In genomic region chr15:60696523-60696859, GRCh38 we compare ENCODE assay signal across 16 cellular contexts.
"Had no signal": no experiment of that assay in that cellular context is flagged by ENCODE, and none has a peak within 500 bp of the region (broad histone marks: within the 10 kb centered on the region; RNA-seq: fewer than 3 reads in every experiment).

No MANE protein-coding gene starts in this region.

- H3K4me3 ChIP-seq: prostate gland had no signal

- H3K9me3 Mint-ChIP-seq: activated naive CD8-positive, alpha-beta T cell treated with anti-CD3 and anti-CD28 coated beads, Interleukin-2, amount 10 ng/mL, durations not matched to agents 7 days and 5 days had no signal

- DNase-seq: activated CD4-positive, alpha-beta T cell treated with anti-CD3 and anti-CD28 coated beads for 48 hours; activated CD8-positive, alpha-beta memory T cell treated with anti-CD3 and anti-CD28 coated beads, Interleukin-2, amount 10 ng/mL, durations not matched to agents 7 days and 5 days; activated naive CD8-positive, alpha-beta T cell treated with anti-CD3 and anti-CD28 coated beads, Interleukin-2, amount 10 ng/mL, durations not matched to agents 7 days and 5 days; aorta; cerebellar nuclear complex; effector CD8-positive, alpha-beta T cell; foreskin fibroblast; hypothalamus; kidney; left ventricle myocardium superior; mesenchymal stem cell; SHP77; SK-N-SH; T-helper 1 cell; WERI-Rb-1 had no signal

- H3K9me3 ChIP-seq: prostate gland, SK-N-SH had no signal

- H3K27ac Mint-ChIP-seq: activated naive CD8-positive, alpha-beta T cell treated with anti-CD3 and anti-CD28 coated beads, Interleukin-2, amount 10 ng/mL, durations not matched to agents 7 days and 5 days had no signal

- H3K4me3 Mint-ChIP-seq: activated naive CD8-positive, alpha-beta T cell treated with anti-CD3 and anti-CD28 coated beads, Interleukin-2, amount 10 ng/mL, durations not matched to agents 7 days and 5 days had no signal

- ATAC-seq: left ventricle myocardium superior had no signal

- H3K4me1 ChIP-seq: prostate gland had no signal

- H3K36me3 Mint-ChIP-seq: activated CD8-positive, alpha-beta memory T cell treated with anti-CD3 and anti-CD28 coated beads, Interleukin-2, amount 10 ng/mL, durations not matched to agents 7 days and 5 days had no signal

- H3K27ac ChIP-seq: prostate gland, WERI-Rb-1 had no signal

- H3K36me3 ChIP-seq: prostate gland, WERI-Rb-1 had no signal
